ENCODE assay signal across 9 cellular contexts in the genomic region with DNA sequence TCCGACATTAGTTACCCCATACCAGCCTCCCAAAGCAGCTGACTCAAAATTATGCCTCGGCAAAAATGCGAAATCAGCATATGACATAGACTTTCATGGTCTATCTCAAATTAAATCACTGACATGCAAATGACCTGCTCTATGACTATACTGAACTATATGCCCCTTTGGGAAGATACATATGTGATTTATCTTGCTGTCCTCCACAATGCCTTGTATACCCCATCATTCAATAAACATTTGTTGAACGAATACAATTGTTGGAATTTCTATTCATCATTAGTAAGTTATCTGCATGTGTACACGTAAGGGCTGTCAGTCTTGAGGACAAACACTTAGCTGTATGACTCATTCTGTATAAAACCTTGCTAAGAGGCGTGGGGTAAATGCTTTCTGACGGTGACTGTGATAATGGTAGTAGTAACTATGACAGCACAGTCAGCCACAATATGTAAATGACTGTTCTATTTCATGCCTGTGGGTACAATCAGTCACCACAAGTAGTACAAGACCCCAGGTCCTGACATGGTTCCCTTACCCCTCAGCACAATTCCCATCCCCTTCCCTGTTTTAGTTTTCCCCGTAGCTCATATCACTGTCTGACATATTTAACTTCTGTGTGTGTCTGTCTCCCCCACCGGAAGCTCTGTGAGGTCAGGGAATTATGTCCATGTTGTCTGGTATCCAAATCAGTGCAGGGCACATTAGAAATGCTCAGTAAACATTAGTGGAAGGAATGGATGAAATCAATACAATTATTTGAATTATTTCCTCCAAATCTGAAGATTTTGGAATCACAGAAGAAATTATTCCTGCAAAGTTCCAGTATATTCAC. TPM values are rescaled to one million over a fixed set of nuclear protein-coding genes. Genes with fewer than 3 reads are reported as not detected.
A peak's percentile ranks its signal among the peaks of the same experiment; 100 is the strongest.
DNase-seq lines count a peak whose midpoint lies in the region; ATAC-seq and TF ChIP-seq lines count a peak whose summit lies in the region.
"Had no signal": no experiment of that assay in that cellular context is flagged by ENCODE, and none has a peak within 500 bp of the region (broad histone marks: within the 10 kb centered on the region; RNA-seq: fewer than 3 reads in every experiment).

No MANE protein-coding gene starts in this region.

- H3K36me3 Mint-ChIP-seq in mesothelial cell of epicardium, result no peaks in the 10 kb centered on the region
- H3K36me3 Mint-ChIP-seq in activated naive CD8-positive, alpha-beta T cell treated with anti-CD3 and anti-CD28 coated beads, Interleukin-2, amount 50 U/mL, for 24 hours (ENCODE audit: low read depth), result no peaks in the 10 kb centered on the region
- H3K36me3 Mint-ChIP-seq: activated naive CD4-positive, alpha-beta T cell treated with anti-CD3 and anti-CD28 coated beads, Interleukin-2, amount 10 ng/mL, durations not matched to agents 7 days and 5 days had no signal

- H3K9me3 Mint-ChIP-seq in mesothelial cell of epicardium, result no peaks in the 10 kb centered on the region
- no peaks in the 10 kb centered on the region for H3K9me3 Mint-ChIP-seq in activated naive CD8-positive, alpha-beta T cell treated with anti-CD3 and anti-CD28 coated beads, Interleukin-2, amount 50 U/mL, for 24 hours
- H3K9me3 Mint-ChIP-seq: activated naive CD4-positive, alpha-beta T cell treated with anti-CD3 and anti-CD28 coated beads, Interleukin-2, amount 10 ng/mL, durations not matched to agents 7 days and 5 days had no signal

- H3K27me3 Mint-ChIP-seq in mesothelial cell of epicardium (ENCODE audit: low read depth), result no peaks in the 10 kb centered on the region
- peaks cover 7% of the 10 kb centered on the region for H3K27me3 Mint-ChIP-seq in activated naive CD8-positive, alpha-beta T cell treated with anti-CD3 and anti-CD28 coated beads, Interleukin-2, amount 50 U/mL, for 24 hours

- H3K4me3 ChIP-seq in brain microvascular endothelial cell (ENCODE audit: low read depth, low read length), result no peak overlapping the region

- TF ChIP-seq CTCF in brain microvascular endothelial cell (IDR thresholded peaks at IDR 0.05; ENCODE audit: low read depth, low read length, missing control alignments) (no peak), mesothelial cell of epicardium (IDR thresholded peaks at IDR 0.05; ENCODE audit: unreplicated experiment) (no peak)

- no peak overlapping the region for H3K4me3 Mint-ChIP-seq in mesothelial cell of epicardium
- H3K4me3 Mint-ChIP-seq in activated naive CD8-positive, alpha-beta T cell treated with anti-CD3 and anti-CD28 coated beads, Interleukin-2, amount 50 U/mL, for 24 hours, result no peak overlapping the region
- H3K4me3 Mint-ChIP-seq: activated naive CD4-positive, alpha-beta T cell treated with anti-CD3 and anti-CD28 coated beads, Interleukin-2, amount 10 ng/mL, durations not matched to agents 7 days and 5 days had no signal

- peaks cover 50% of the 10 kb centered on the region for H3K4me1 Mint-ChIP-seq in mesothelial cell of epicardium
- H3K4me1 Mint-ChIP-seq in activated naive CD8-positive, alpha-beta T cell treated with anti-CD3 and anti-CD28 coated beads, Interleukin-2, amount 50 U/mL, for 24 hours, result no peaks in the 10 kb centered on the region
- H3K4me1 Mint-ChIP-seq: activated naive CD4-positive, alpha-beta T cell treated with anti-CD3 and anti-CD28 coated beads, Interleukin-2, amount 10 ng/mL, durations not matched to agents 7 days and 5 days had no signal

- in situ Hi-C loops in brain microvascular endothelial cell (cut with HindIII; ENCODE audit: low pct_ligation_motif_present, low sequenced_read_pairs), result no loop called here

- DNase-seq in DMS53 treated with DMSO at 0.1 percent for 48 hours (lab: John Stamatoyannopoulos, UW; ENCODE audit: unreplicated experiment) (peak; percentile 90), HS-27A (ENCODE audit: low read depth) (peak; percentile 96), brain microvascular endothelial cell (peak; percentile 86), mesothelial cell of epicardium (ENCODE audit: low spot score in 2 of 2, unreplicated experiment in 2 of 2) (no peak), NCI-H2227 treated with DMSO at 0.1 percent for 48 hours (lab: John Stamatoyannopoulos, UW) (no peak), hippocampal formation (lab: John Stamatoyannopoulos, UW) (no peak)
- no peak for DNase-seq in activated naive CD8-positive, alpha-beta T cell treated with anti-CD3 and anti-CD28 coated beads, Interleukin-2, amount 50 U/mL, for 24 hours
- DNase-seq: activated naive CD4-positive, alpha-beta T cell treated with anti-CD3 and anti-CD28 coated beads, Interleukin-2, amount 10 ng/mL, durations not matched to agents 7 days and 5 days had no signal

- H3K27ac Mint-ChIP-seq in mesothelial cell of epicardium, result peak overlapping the region; percentile 63
- H3K27ac Mint-ChIP-seq in activated naive CD8-positive, alpha-beta T cell treated with anti-CD3 and anti-CD28 coated beads, Interleukin-2, amount 50 U/mL, for 24 hours, result no peak overlapping the region
- H3K27ac Mint-ChIP-seq: activated naive CD4-positive, alpha-beta T cell treated with anti-CD3 and anti-CD28 coated beads, Interleukin-2, amount 10 ng/mL, durations not matched to agents 7 days and 5 days had no signal

- no peaks in the 10 kb centered on the region for H3K36me3 ChIP-seq in brain microvascular endothelial cell (replicated peaks)

- ATAC-seq in activated naive CD8-positive, alpha-beta T cell treated with anti-CD3 and anti-CD28 coated beads, Interleukin-2, amount 50 U/mL, for 24 hours, result no peak
- no peak for ATAC-seq in GM21786 (IDR thresholded peaks at IDR 0.05; ENCODE audit: unreplicated experiment)

- H3K27me3 ChIP-seq in brain microvascular endothelial cell (replicated peaks), result no peaks in the 10 kb centered on the region

- H3K27ac ChIP-seq in brain microvascular endothelial cell, result peak overlapping the region; percentile 33

RNA-seq across cellular contexts. Expression of gene STXBP6, which starts 42.8 kb away (rescaled TPM):
- 14.5 to 19.2 TPM (median 16.6 TPM) in 3 replicates for total RNA-seq in mesothelial cell of epicardium

Comparison
In these comparisons a context has a peak if more than half of its experiments do, and no peak if none do; other contexts are left out.
1. DNase-seq: peak in DMS53 treated with DMSO at 0.1 percent for 48 hours (single experiment), HS-27A (single experiment) and brain microvascular endothelial cell (single experiment); none in mesothelial cell of epicardium (0 of 2), NCI-H2227 treated with DMSO at 0.1 percent for 48 hours (single experiment), activated naive CD8-positive, alpha-beta T cell treated with anti-CD3 and anti-CD28 coated beads, Interleukin-2, amount 50 U/mL, for 24 hours (single experiment) and hippocampal formation (0 of 2).